Comparison of ENCODE assay signal across 8 cellular contexts in genomic region chr1:41432481-41433280, GRCh38.
DNase-seq lines count a peak whose midpoint lies in the region; ATAC-seq and TF ChIP-seq lines count a peak whose summit lies in the region.

No MANE protein-coding gene starts in this region.

- DNase-seq in AG09309 (ENCODE audit: low read depth) (peak; percentile 46), GM19240 (ENCODE audit: insufficient read length, low spot score) (peak; percentile 83), NCI-H2171 treated with DMSO at 0.1 percent for 48 hours (lab: John Stamatoyannopoulos, UW) (peak; percentile 49), kidney tubule cell (ENCODE audit: low spot score) (peak; percentile 95)
- peak; percentile 21 for DNase-seq in central memory CD4-positive, alpha-beta T cell
- DNase-seq in stimulated activated CD4-positive, alpha-beta T cell treated with anti-CD3 and anti-CD28 coated beads, Interleukin-1b, Interleukin-23, amount 100 ng/mL, for 24 hours (ENCODE audit: low read depth in 4 of 4, low spot score in 1 of 4) = peak; percentile 29 to 75 (median 48)

- H3K4me3 ChIP-seq in AG09309 (ENCODE audit: control insufficient read depth, low read depth, low read length) = no peak overlapping the region

- TF ChIP-seq CTCF in AG09309 (IDR thresholded peaks at IDR 0.05; ENCODE audit: control insufficient read depth, insufficient read depth, low read depth, low read length, missing control alignments) = peak; percentile 94

- ATAC-seq in activated CD4-positive, CD25-positive, alpha-beta regulatory T cell treated with anti-CD3 and anti-CD28 coated beads, Interleukin-2, amount 50 U/mL, for 24 hours = peak; percentile 85 to 86
- no peak for ATAC-seq in GM19397 (IDR thresholded peaks at IDR 0.05; ENCODE audit: unreplicated experiment)

Comparison
In these comparisons a context has a peak if more than half of its experiments do, and no peak if none do; other contexts are left out.
1. DNase-seq: peak in every context shown above with its lines; median percentile 95 in kidney tubule cell; 83 in GM19240; 49 in NCI-H2171 treated with DMSO at 0.1 percent for 48 hours; 48 in stimulated activated CD4-positive, alpha-beta T cell treated with anti-CD3 and anti-CD28 coated beads, Interleukin-1b, Interleukin-23, amount 100 ng/mL, for 24 hours; 46 in AG09309; 21 in central memory CD4-positive, alpha-beta T cell.